8 cellular contexts compared by ENCODE assay signal in genomic region chrX:101659601-101660063, GRCh38. TPM values are rescaled to one million over a fixed set of nuclear protein-coding genes. Genes with fewer than 3 reads are reported as not detected.
A peak's percentile ranks its signal among the peaks of the same experiment; 100 is the strongest.
DNase-seq lines count a peak whose midpoint lies in the region; ATAC-seq and TF ChIP-seq lines count a peak whose summit lies in the region.

Gene ARMCX2, minus strand, starts transcription at chrX:101659850. Its CDS starts 2,262 bp downstream, at chrX:101657588.

- H3K9me3 ChIP-seq in NT2/D1 (ENCODE audit: insufficient read depth, low read length) (no peaks in the 10 kb centered on the region), spleen (no peaks in the 10 kb centered on the region)

- H3K27me3 ChIP-seq in NT2/D1 (ENCODE audit: insufficient read depth, insufficient read length) (no peaks in the 10 kb centered on the region), spleen (replicated peaks in 1 of 7) (peaks cover 0 to 27% (median 0%) of the 10 kb centered on the region in 7 donors)

- no peak for TF ChIP-seq CTCF in spleen (IDR thresholded peaks at IDR 0.05 in 8 of 11, conservative IDR thresholded peaks at IDR 0.05 in 3 of 11)

- DNase-seq in NT2/D1 (ENCODE audit: low read depth, low spot score) = peak; percentile 44
- DNase-seq in dermis blood vessel endothelial cell = peak; percentile 57
- peak; percentile 33 to 38 for DNase-seq in left colon
- DNase-seq in spleen = peak; percentile 78
- no peak for DNase-seq in NCI-H2029 (lab: John Stamatoyannopoulos, UW)
- no peak for DNase-seq in NK-92 treated with Interleukin-12 subunit alpha and Interleukin-12 subunit beta, amount 100 ng/mL, for 24 hours (lab: John Stamatoyannopoulos, UW)

- H3K4me3 ChIP-seq in NT2/D1 (ENCODE audit: insufficient read length, low read depth) = peak within 1 kb of the TSS; percentile 76
- H3K4me3 ChIP-seq in spleen = peak within 1 kb of the TSS; percentile 39 to 77 (median 53)

- peak within 1 kb of the TSS in 7 of 8 donors; percentile 61 to 82 (median 73) for H3K27ac ChIP-seq in spleen

- 1 to 45% (median 5%) methylated on average over 4 to 22 of the region's 22 CpGs for WGBS in spleen, 5 donors

- peak within 1 kb of the TSS; percentile 88 for H3K9ac ChIP-seq in NT2/D1 (ENCODE audit: insufficient read length, low read depth)

- H3K36me3 ChIP-seq in NT2/D1 (ENCODE audit: insufficient read depth, insufficient read length, low read length) = peaks cover 31% of the 10 kb centered on the region
- H3K36me3 ChIP-seq in spleen = peaks cover 0 to 10% (median 0%) of the 10 kb centered on the region in 6 donors

- intact Hi-C loops in left colon (cut with DNase I, micrococcal nuclease) (no loop called here), spleen (cut with DNase I; ENCODE audit: low total_unique reads) (no loop called here)

- H3K4me1 ChIP-seq in NT2/D1 (ENCODE audit: insufficient read depth, insufficient read length) (peaks cover 4% of the 10 kb centered on the region), spleen (peaks cover 0 to 21% (median 8%) of the 10 kb centered on the region in 6 donors)

- TF ChIP-seq POLR2A in GM15510 (IDR thresholded peaks at IDR 0.05; ENCODE audit: borderline replicate concordance, extremely low read depth, insufficient read length) = peak; percentile 56
- TF ChIP-seq POLR2A in spleen (IDR thresholded peaks at IDR 0.05) = peak in 1 of 3 donors; percentile 16

- peak; percentile 74 for ATAC-seq in HG02884 (IDR thresholded peaks at IDR 0.05; ENCODE audit: unreplicated experiment)
- peak; percentile 47 for ATAC-seq in left colon

RNA-seq across cellular contexts. Expression of gene ARMCX2, which starts in this region (rescaled TPM):
- total RNA-seq in dermis blood vessel endothelial cell = 62.5 and 63.8 TPM in 2 replicates
- total RNA-seq in left colon = 1 to 10 TPM; 4.9 to 5.9 TPM
- total RNA-seq in spleen = 10 to 100 TPM; 20.7 to 52.3 (median 36.5) TPM
- polyA plus RNA-seq in spleen = 10 to 100 TPM; 10.7 to 21.7 (median 14.5) TPM

Comparison
In these comparisons a context has a peak if more than half of its experiments do, and no peak if none do; other contexts are left out.
1. DNase-seq: peak in NT2/D1 (single experiment), dermis blood vessel endothelial cell (single experiment), left colon (2 of 2) and spleen (single experiment); none in NCI-H2029 (single experiment) and NK-92 treated with Interleukin-12 subunit alpha and Interleukin-12 subunit beta, amount 100 ng/mL, for 24 hours (single experiment).